ENCODE assay signal across 12 cellular contexts in genomic region chr9:92711844-92712243, GRCh38. TPM values are rescaled to one million over a fixed set of nuclear protein-coding genes. Genes with fewer than 3 reads are reported as not detected.
DNase-seq lines count a peak whose midpoint lies in the region; ATAC-seq and TF ChIP-seq lines count a peak whose summit lies in the region.
"Had no signal": no experiment of that assay in that cellular context is flagged by ENCODE, and none has a peak within 500 bp of the region (broad histone marks: within the 10 kb centered on the region; RNA-seq: fewer than 3 reads in every experiment).

No MANE protein-coding gene starts in this region.

- peak overlapping the region; percentile 72 for H3K4me3 Mint-ChIP-seq in CD4-positive, alpha-beta T cell
- H3K4me3 Mint-ChIP-seq in activated B cell treated with CpG ODN at 0.5 μM for 24 hours, result peak overlapping the region; percentile 55

- H3K4me3 ChIP-seq in mucosa of descending colon, result no peak overlapping the region

- H3K36me3 ChIP-seq in mucosa of descending colon (ENCODE audit: low read depth), result no peaks in the 10 kb centered on the region

- peak; percentile 45 for ATAC-seq in CD4-positive, alpha-beta T cell (ENCODE audit: poor library complexity)
- ATAC-seq in activated B cell treated with CpG ODN at 0.5 μM for 24 hours (ENCODE audit: low read depth) (no peak), mucosa of descending colon (peak; percentile 18), GM18511 (IDR thresholded peaks at IDR 0.05; ENCODE audit: unreplicated experiment) (no peak)
- ATAC-seq: left ventricle myocardium superior had no signal

- H3K4me1 Mint-ChIP-seq in CD4-positive, alpha-beta T cell (ENCODE audit: low read depth), result peaks cover 28% of the 10 kb centered on the region
- peaks cover 31% of the 10 kb centered on the region for H3K4me1 Mint-ChIP-seq in activated B cell treated with CpG ODN at 0.5 μM for 24 hours

- peaks cover 74% of the 10 kb centered on the region for H3K36me3 Mint-ChIP-seq in CD4-positive, alpha-beta T cell (ENCODE audit: low read depth)
- peaks cover 67% of the 10 kb centered on the region for H3K36me3 Mint-ChIP-seq in activated B cell treated with CpG ODN at 0.5 μM for 24 hours (ENCODE audit: low read depth)

- intact Hi-C loops in CD4-positive, alpha-beta T cell (cut with DNase I, micrococcal nuclease), result no loop called here
- intact Hi-C loops in activated B cell treated with CpG ODN at 0.5 μM for 24 hours (cut with micrococcal nuclease) (no loop called here), mucosa of descending colon (cut with DNase I, micrococcal nuclease) (no loop called here)

- no peaks in the 10 kb centered on the region for H3K27me3 ChIP-seq in CD4-positive, alpha-beta T cell (ENCODE audit: control insufficient read depth, insufficient read depth, low read length)

- no peaks in the 10 kb centered on the region for H3K9me3 Mint-ChIP-seq in CD4-positive, alpha-beta T cell
- H3K9me3 Mint-ChIP-seq in activated B cell treated with CpG ODN at 0.5 μM for 24 hours, result no peaks in the 10 kb centered on the region

- H3K27me3 Mint-ChIP-seq in CD4-positive, alpha-beta T cell, result no peaks in the 10 kb centered on the region
- no peaks in the 10 kb centered on the region for H3K27me3 Mint-ChIP-seq in activated B cell treated with CpG ODN at 0.5 μM for 24 hours

- peaks cover 9% of the 10 kb centered on the region for H3K4me1 ChIP-seq in mucosa of descending colon (ENCODE audit: low read depth)
- H3K4me1 ChIP-seq: parathyroid adenoma had no signal

- DNase-seq in CD4-positive, alpha-beta T cell, result no peak
- DNase-seq in GM13977 (ENCODE audit: low spot score) (peak; percentile 57), activated B cell treated with CpG ODN at 0.5 μM for 24 hours (no peak), mucosa of descending colon (no peak), globus pallidus (ENCODE audit: low spot score) (no peak), 8988T (no peak)
- DNase-seq: hippocampal formation, left ventricle myocardium superior, NCI-H2171, OCI-M1 had no signal

- POLR2A ChIA-PET in CD4-positive, alpha-beta T cell (lab: Charles Lee), result interaction anchor here (1.2 to 2.1 kb wide), 2 partner anchors 42 to 52 kb away, joined by 3 to 10 read pairs; partner anchors contain the start of genes BICD2 and IPPK
- POLR2A ChIA-PET in activated B cell treated with CpG ODN at 0.5 μM for 24 hours (lab: Charles Lee), result no interaction called here

- peak overlapping the region; percentile 57 for H3K27ac ChIP-seq in CD4-positive, alpha-beta T cell (ENCODE audit: low read depth, low read length)
- H3K27ac ChIP-seq: parathyroid adenoma had no signal

- peak overlapping the region; percentile 82 for H3K27ac Mint-ChIP-seq in CD4-positive, alpha-beta T cell
- H3K27ac Mint-ChIP-seq in activated B cell treated with CpG ODN at 0.5 μM for 24 hours, result peak overlapping the region; percentile 66

- CTCF ChIA-PET in CD4-positive, alpha-beta T cell (lab: Charles Lee), result no interaction called here
- CTCF ChIA-PET in activated B cell treated with CpG ODN at 0.5 μM for 24 hours (lab: Charles Lee), result interaction anchor here (10.7 kb wide), 1 partner anchor 80 kb away, joined by 109 read pairs; no protein-coding TSS in a partner anchor

- in situ Hi-C loops in GM13977 (cut with MboI; ENCODE audit: low pct_unique_long_range_greater_than_20kb, low sequenced_read_pairs, unreplicated experiment), result no loop called here

- TF ChIP-seq CTCF in CD4-positive, alpha-beta T cell (IDR thresholded peaks at IDR 0.05), result no peak
- no peak for TF ChIP-seq CTCF in GM13977 (IDR thresholded peaks at IDR 0.05; ENCODE audit: extremely low read depth, insufficient read depth, missing control alignments)
- no peak for TF ChIP-seq CTCF in activated B cell treated with CpG ODN at 0.5 μM for 24 hours (IDR thresholded peaks at IDR 0.05)
- no peak for TF ChIP-seq CTCF in mucosa of descending colon (IDR thresholded peaks at IDR 0.05)

- H3K9me3 ChIP-seq in CD4-positive, alpha-beta T cell (ENCODE audit: control insufficient read depth, low read length), result no peaks in the 10 kb centered on the region
- H3K9me3 ChIP-seq in mucosa of descending colon, result no peaks in the 10 kb centered on the region

RNA-seq across cellular contexts. Expression of gene IPPK, which starts 41.9 kb away (rescaled TPM):
- 1 to 10 TPM; 4.0 to 4.4 TPM for total RNA-seq in CD4-positive, alpha-beta T cell
- total RNA-seq in activated B cell treated with CpG ODN at 0.5 μM for 24 hours (9.7 and 9.8 TPM in 2 replicates), mucosa of descending colon (1 to 10 TPM; 6.8 to 9.0 (median 7.7) TPM)

RNA-seq across cellular contexts. Expression of gene BICD2, which starts 52.8 kb away (rescaled TPM):
- total RNA-seq in CD4-positive, alpha-beta T cell, result 10 to 100 TPM; 14.1 to 14.9 TPM
- 19.5 and 22.5 TPM in 2 replicates for total RNA-seq in activated B cell treated with CpG ODN at 0.5 μM for 24 hours
- total RNA-seq in mucosa of descending colon, result 10 to 100 TPM in 1 of 3 donors, 1 to 10 TPM in 2; 6.8 to 36.1 (median 8.6) TPM

Comparison
In these comparisons a context has a peak if more than half of its experiments do, and no peak if none do; other contexts are left out.
1. ATAC-seq: peak in CD4-positive, alpha-beta T cell (single experiment) and mucosa of descending colon (single experiment); none in activated B cell treated with CpG ODN at 0.5 μM for 24 hours (single experiment) and GM18511 (single experiment).